ENCODE assay signal across 20 cellular contexts in genomic region chr6:120606743-120607142, GRCh38.
"Had no signal": no experiment of that assay in that cellular context is flagged by ENCODE, and none has a peak within 500 bp of the region (broad histone marks: within the 10 kb centered on the region; RNA-seq: fewer than 3 reads in every experiment).

No MANE protein-coding gene starts in this region.

- H3K4me3 ChIP-seq: SJCRH30 had no signal

- H3K4me1 ChIP-seq: SJCRH30 had no signal

- H3K36me3 ChIP-seq: SJCRH30 had no signal

- H3K27me3 ChIP-seq: SJCRH30 had no signal

- DNase-seq: KBM-7; MV-4-11; NCI-H1048; NCI-H1105; NCI-H1417; NCI-H1436 treated with DMSO at 0.1 percent for 48 hours; NCI-H1694; NCI-H187 treated with DMSO at 0.1 percent for 48 hours; NCI-H2029 treated with DMSO at 0.1 percent for 48 hours; NCI-H2227 treated with DMSO at 0.1 percent for 48 hours; NCI-H524; NCI-H526 treated with DMSO at 0.1 percent for 48 hours; NCI-H748 treated with DMSO at 0.1 percent for 48 hours; NK-92 treated with Interleukin-12 subunit alpha and Interleukin-12 subunit beta, amount 100 ng/mL, for 24 hours; PC-3; SHP77 treated with DMSO at 0.1 percent for 48 hours; SJCRH30 had no signal

- H3K27ac ChIP-seq: RWPE1, SJCRH30 had no signal

- H3K9me3 ChIP-seq: SJCRH30 had no signal

- ATAC-seq: Panc1, PC-3, SK-N-SH treated with all-trans-retinoic acid at 6 μM for 48 hours had no signal
